Comparison of ENCODE assay signal across 9 cellular contexts in the genomic region with DNA sequence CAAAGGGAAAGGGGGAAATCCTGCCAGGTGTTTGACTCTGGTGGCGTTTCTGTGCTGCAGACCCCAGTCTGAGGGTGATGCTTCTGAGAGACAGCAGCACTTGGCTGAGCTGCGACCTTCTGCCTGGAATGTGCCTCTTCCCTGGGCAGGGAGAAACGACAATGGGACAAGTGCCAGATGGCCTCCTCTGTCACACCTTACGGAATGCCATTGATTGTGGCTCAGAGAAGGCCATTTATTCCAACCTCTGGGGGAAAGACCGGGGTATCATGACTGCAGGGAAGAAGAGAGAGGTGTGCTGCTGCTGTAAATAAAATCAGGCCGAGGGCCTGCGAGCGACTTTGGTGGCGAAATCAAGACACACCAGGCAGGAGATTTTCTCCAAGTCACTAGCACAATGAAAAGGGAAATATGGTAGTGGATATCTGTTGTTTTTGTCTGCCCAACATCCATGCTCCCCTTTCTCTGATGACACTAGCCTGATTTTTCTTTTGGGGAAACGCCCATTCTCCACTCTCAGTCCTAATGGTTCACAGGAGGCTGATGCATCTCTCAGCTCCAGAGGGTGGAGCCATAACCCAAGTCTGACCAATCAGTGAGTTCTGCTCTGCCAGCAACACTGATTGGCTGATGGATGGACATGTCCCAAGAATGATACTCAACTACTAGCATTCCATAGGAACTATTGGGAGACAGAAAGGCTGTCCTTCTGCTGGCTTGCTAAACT.
A peak's percentile ranks its signal among the peaks of the same experiment; 100 is the strongest.
DNase-seq lines count a peak whose midpoint lies in the region; ATAC-seq, FAIRE-seq and TF ChIP-seq lines count a peak whose summit lies in the region.
"Had no signal": no experiment of that assay in that cellular context is flagged by ENCODE, and none has a peak within 500 bp of the region (broad histone marks: within the 10 kb centered on the region; RNA-seq: fewer than 3 reads in every experiment).

No MANE protein-coding gene starts in this region.

- H3K4me1 ChIP-seq in GM12878 (ENCODE audit: control insufficient read depth, insufficient read depth, low read length) (no peaks in the 10 kb centered on the region), right lobe of liver (peaks cover 0 to 32% (median 13%) of the 10 kb centered on the region in 4 donors)

- WGBS in GM12878 (ENCODE audit: insufficient coverage, insufficient replicate concordance, low lambda C conversion rate, missing lambda C conversion rate), result 35% methylated on average over 10 of the region's 10 CpGs
- 64% methylated on average over 9 of the region's 10 CpGs for WGBS in right lobe of liver (ENCODE audit: insufficient coverage, low coverage, low lambda C conversion rate, missing lambda C conversion rate)

- H3K4me1 Mint-ChIP-seq in CD4-positive, alpha-beta T cell (ENCODE audit: low read depth), result peaks cover 91% of the 10 kb centered on the region

- H3K27me3 ChIP-seq in CD4-positive, alpha-beta T cell (ENCODE audit: control insufficient read depth, insufficient read depth, low read length), result no peaks in the 10 kb centered on the region
- H3K27me3 ChIP-seq in GM12878 (replicated peaks in 1 of 2; ENCODE audit: control insufficient read depth in 2 of 2, insufficient read depth in 2 of 2, low read length in 1 of 2) (no peaks in the 10 kb centered on the region), right lobe of liver (no peaks in the 10 kb centered on the region)
- H3K27me3 ChIP-seq: ovary had no signal

- ATAC-seq in CD4-positive, alpha-beta T cell (ENCODE audit: poor library complexity), result no peak
- ATAC-seq in HG02759 (IDR thresholded peaks at IDR 0.05; ENCODE audit: unreplicated experiment) (peak; percentile 69), GM12878 (peak; percentile 52; the same call in 1 of the 3 replicates), right lobe of liver (peak; percentile 52 to 68 (median 62)), HG03139 (IDR thresholded peaks at IDR 0.05; ENCODE audit: unreplicated experiment) (no peak), GM21515 (IDR thresholded peaks at IDR 0.05; ENCODE audit: unreplicated experiment) (no peak)

- peak overlapping the region; percentile 72 for H3K27ac Mint-ChIP-seq in CD4-positive, alpha-beta T cell

- peak; percentile 19; the same call in 1 of the 2 replicates for TF ChIP-seq RAD21 in GM12878 (IDR thresholded peaks at IDR 0.05; ENCODE audit: insufficient read depth, low read depth, low read length)

- H3K4me2 ChIP-seq in GM12878 (ENCODE audit: control insufficient read depth, insufficient read depth), result no peak overlapping the region

- H3K9ac ChIP-seq in GM12878 (ENCODE audit: control insufficient read depth, insufficient read depth, low read length), result no peak overlapping the region

- BruUV-seq in GM12878 (replicated peaks; lab: Mats Ljungman, UMichigan), result no TSS peak

- DNase-seq in CD4-positive, alpha-beta T cell, result no peak
- DNase-seq in GM12878 (ENCODE audit: low read depth, low spot score) (no peak), right lobe of liver (peak in 2 of 3 donors; percentile 54 to 55), GM19239 (ENCODE audit: insufficient read length, low spot score) (no peak)
- DNase-seq in activated T-cell treated with anti-CD3 and anti-CD28 coated beads, Interleukin-2, amount 50 U/mL, for 1 hour, result no peak
- DNase-seq: ovary had no signal

- TF ChIP-seq POLR2A in GM12878 (IDR thresholded peaks at IDR 0.05; ENCODE audit: low read depth, low read length) (no peak), right lobe of liver (IDR thresholded peaks at IDR 0.05) (no peak)

- SMC1A ChIA-PET in GM12878 (lab: Charles Lee; ENCODE audit: uncharacterized antibody, unreplicated experiment), result interaction anchor here (0.7 to 1.0 kb wide), 2 partner anchors 175 to 265 kb away, joined by 3 read pairs; no protein-coding TSS in a partner anchor

- TF ChIP-seq CTCF in CD4-positive, alpha-beta T cell (IDR thresholded peaks at IDR 0.05), result no peak
- TF ChIP-seq CTCF in GM12878 (IDR thresholded peaks at IDR 0.05 in 2 of 3, conservative IDR thresholded peaks at IDR 0.05 in 1 of 3; ENCODE audit: control insufficient read depth in 2 of 3, extremely low read depth in 1 of 3, insufficient read depth in 1 of 3, low read depth in 3 of 3, low read length in 3 of 3) (peak in 1 of 3 experiments; percentile 12; a peak in 1 of 6 replicates), right lobe of liver (IDR thresholded peaks at IDR 0.05) (no peak)

- RAD21 ChIA-PET in GM12878 (lab: Charles Lee; ENCODE audit: unreplicated experiment), result no interaction called here

- H3K27ac ChIP-seq in CD4-positive, alpha-beta T cell (ENCODE audit: low read depth, low read length), result no peak overlapping the region
- H3K27ac ChIP-seq in GM12878 (ENCODE audit: control insufficient read depth, insufficient read depth) (no peak overlapping the region), right lobe of liver (peak overlapping the region in 2 of 3 donors; percentile 47 to 57)
- H3K27ac ChIP-seq: ovary had no signal

- H3K27me3 Mint-ChIP-seq in CD4-positive, alpha-beta T cell, result no peaks in the 10 kb centered on the region

- H3K4me3 Mint-ChIP-seq in CD4-positive, alpha-beta T cell, result peak overlapping the region; percentile 15

- H3K36me3 ChIP-seq in GM12878 (ENCODE audit: control insufficient read depth in 2 of 2, insufficient read depth in 2 of 2, low read length in 1 of 2), result no peaks in the 10 kb centered on the region
- H3K36me3 ChIP-seq in right lobe of liver, result no peaks in the 10 kb centered on the region
- H3K36me3 ChIP-seq: ovary had no signal

- H3K79me2 ChIP-seq in GM12878 (ENCODE audit: control insufficient read depth, insufficient read depth, low read length), result no peaks in the 10 kb centered on the region

- H2AFZ ChIP-seq in GM12878 (ENCODE audit: control insufficient read depth, low read depth, low read length), result no peak overlapping the region

- intact Hi-C loops in CD4-positive, alpha-beta T cell (cut with DNase I, micrococcal nuclease), result loop anchor here in 1 of 2 experiments (2.0 kb wide), 1 partner anchor 35 kb away; no protein-coding TSS in a partner anchor
- intact Hi-C loops in GM12878 (cut with micrococcal nuclease; ENCODE audit: unreplicated experiment), result no loop called here
- intact Hi-C loops in right lobe of liver (cut with DNase I), result no loop called here

- TF ChIP-seq EP300 in GM12878 (IDR thresholded peaks at IDR 0.05; ENCODE audit: borderline replicate concordance in 1 of 2, control insufficient read depth in 1 of 2, low read depth in 2 of 2, low read length in 2 of 2), result no peak

- H3K9me3 Mint-ChIP-seq in CD4-positive, alpha-beta T cell, result no peaks in the 10 kb centered on the region

- no peaks in the 10 kb centered on the region for H3K9me3 ChIP-seq in CD4-positive, alpha-beta T cell (ENCODE audit: control insufficient read depth, low read length)
- H3K9me3 ChIP-seq in GM12878 (replicated peaks; ENCODE audit: control insufficient read depth, insufficient read depth, low read length) (no peaks in the 10 kb centered on the region), right lobe of liver (no peaks in the 10 kb centered on the region)
- H3K9me3 ChIP-seq: ovary had no signal

- FAIRE-seq in GM12878 (lab: Jason Lieb, UNC), result no peak
- FAIRE-seq in GM19239 (lab: Jason Lieb, UNC), result no peak

- no peaks in the 10 kb centered on the region for H4K20me1 ChIP-seq in GM12878 (ENCODE audit: control insufficient read depth, insufficient read depth)

- in situ Hi-C loops in GM12878 (cut with MboI), result no loop called here

- H3K4me3 ChIP-seq in GM12878 (no peak overlapping the region), right lobe of liver (no peak overlapping the region)
- H3K4me3 ChIP-seq: ovary had no signal

- POLR2A ChIA-PET in CD4-positive, alpha-beta T cell (lab: Charles Lee), result no interaction called here
- POLR2A ChIA-PET in GM12878 (lab: Charles Lee), result no interaction called here

- peaks cover 56% of the 10 kb centered on the region for H3K36me3 Mint-ChIP-seq in CD4-positive, alpha-beta T cell (ENCODE audit: low read depth)

- CTCF ChIA-PET in CD4-positive, alpha-beta T cell (lab: Charles Lee), result interaction anchor here (0.9 kb wide), 1 partner anchor 175 kb away, joined by 3 read pairs; no protein-coding TSS in a partner anchor
- CTCF ChIA-PET in GM12878 (lab: Yijun Ruan, JAX), result interaction anchor here (1.4 kb wide), 1 partner anchor 8 kb away, joined by 4 read pairs; no protein-coding TSS in a partner anchor

TF ChIP-seq in GM12878, 131 proteins besides CTCF, POLR2A, EP300 and RAD21:
- TF ChIP-seq NR2C2 (IDR thresholded peaks at IDR 0.05; ENCODE audit: borderline replicate concordance, control insufficient read depth, insufficient read length, low read depth), result no peak
- no peak for TF ChIP-seq IKZF2 (IDR thresholded peaks at IDR 0.05)
- TF ChIP-seq ZNF24 (IDR thresholded peaks at IDR 0.05), result no peak
- no peak for TF ChIP-seq CEBPB (IDR thresholded peaks at IDR 0.05; ENCODE audit: borderline replicate concordance in 1 of 2, low read depth in 2 of 2, low read length in 2 of 2)
- no peak for TF ChIP-seq TAF1 (IDR thresholded peaks at IDR 0.05; ENCODE audit: borderline replicate concordance, low read depth, low read length)
- no peak for TF ChIP-seq POU2F2 (IDR thresholded peaks at IDR 0.05; ENCODE audit: borderline replicate concordance, low read depth, low read length)
- no peak for TF ChIP-seq MEF2B (IDR thresholded peaks at IDR 0.05; ENCODE audit: partially characterized antibody, poor library complexity, severe bottlenecking)
- peak; percentile 13; the same call in 1 of the 2 replicates for TF ChIP-seq SMC3 (IDR thresholded peaks at IDR 0.05; ENCODE audit: borderline replicate concordance, low read length)

Comparison
In these comparisons a context has a peak if more than half of its experiments do, and no peak if none do; other contexts are left out.
1. ATAC-seq: peak in HG02759 (single experiment), GM12878 (single experiment) and right lobe of liver (4 of 4); none in CD4-positive, alpha-beta T cell (single experiment), HG03139 (single experiment) and GM21515 (single experiment).
2. DNase-seq: peak in right lobe of liver (2 of 3); none in CD4-positive, alpha-beta T cell (0 of 10), GM12878 (single experiment), GM19239 (single experiment) and activated T-cell treated with anti-CD3 and anti-CD28 coated beads, Interleukin-2, amount 50 U/mL, for 1 hour (single experiment).
3. H3K27ac ChIP-seq: peak in right lobe of liver (2 of 3); none in CD4-positive, alpha-beta T cell (single experiment) and GM12878 (single experiment).